In the genomic region with DNA sequence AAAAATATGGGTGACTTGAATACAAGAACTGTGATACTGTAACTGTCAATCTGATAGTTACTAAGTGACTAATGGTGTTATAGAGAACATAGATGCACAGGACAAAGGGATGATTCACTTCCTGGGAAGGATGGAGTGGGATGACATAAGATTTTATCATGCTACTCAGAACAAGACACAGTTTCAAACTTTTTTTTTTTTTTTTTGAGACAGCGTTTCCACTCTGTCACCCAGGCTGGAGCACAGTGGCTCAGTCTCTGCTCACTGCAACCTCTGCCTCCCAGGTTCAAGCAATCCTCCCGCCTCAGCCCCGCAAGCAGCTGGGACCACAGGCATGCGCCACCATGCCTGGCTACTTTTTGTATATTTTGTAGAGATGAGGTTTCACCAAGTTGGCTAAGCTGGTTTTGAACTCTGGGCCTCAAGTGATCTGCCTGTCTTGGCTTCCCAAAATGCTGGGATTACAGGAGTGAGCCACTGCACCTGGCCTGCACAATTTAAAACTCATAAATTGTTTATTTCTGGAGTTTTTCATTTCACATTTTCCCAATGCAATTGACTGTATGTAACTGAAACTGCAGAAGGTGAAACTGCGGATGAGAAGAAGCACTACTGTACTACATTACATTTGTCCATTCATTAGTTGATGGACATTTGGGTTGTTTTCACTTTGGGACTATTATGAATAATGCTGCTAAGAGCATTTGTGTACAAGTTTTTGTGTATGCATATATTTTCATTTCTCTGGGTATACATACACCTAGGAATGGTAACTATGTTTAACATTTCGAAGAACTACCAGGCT, we compare ENCODE assay signal across 10 cellular contexts. TPM values are rescaled to one million over a fixed set of nuclear protein-coding genes. Genes with fewer than 3 reads are reported as not detected.
A peak's percentile ranks its signal among the peaks of the same experiment; 100 is the strongest.
DNase-seq lines count a peak whose midpoint lies in the region; ATAC-seq, FAIRE-seq and TF ChIP-seq lines count a peak whose summit lies in the region.
"Had no signal": no experiment of that assay in that cellular context is flagged by ENCODE, and none has a peak within 500 bp of the region (broad histone marks: within the 10 kb centered on the region; RNA-seq: fewer than 3 reads in every experiment).

No MANE protein-coding gene starts in this region.

- H3K36me3 Mint-ChIP-seq in activated naive CD4-positive, alpha-beta T cell treated with anti-CD3 and anti-CD28 coated beads, Interleukin-2, amount 50 U/mL, for 24 hours, result no peaks in the 10 kb centered on the region

- peaks cover 58% of the 10 kb centered on the region for H3K4me1 Mint-ChIP-seq in activated naive CD4-positive, alpha-beta T cell treated with anti-CD3 and anti-CD28 coated beads, Interleukin-2, amount 50 U/mL, for 24 hours

- H3K27me3 Mint-ChIP-seq in activated naive CD4-positive, alpha-beta T cell treated with anti-CD3 and anti-CD28 coated beads, Interleukin-2, amount 50 U/mL, for 24 hours, result no peaks in the 10 kb centered on the region

- intact Hi-C loops in left ventricle myocardium inferior (cut with micrococcal nuclease), result no loop called here

- DNase-seq in BE2C (peak; percentile 50), NT2/D1 (ENCODE audit: low read depth, low spot score) (no peak), myocyte (ENCODE audit: low read depth) (peak; percentile 20), frontal cortex (ENCODE audit: low spot score in 2 of 2) (no peak), left ventricle myocardium inferior (no peak), NCI-H1436 (lab: John Stamatoyannopoulos, UW) (no peak)
- DNase-seq: NCI-H1105, right cardiac atrium had no signal

- H3K36me3 ChIP-seq in BE2C, result no peaks in the 10 kb centered on the region
- no peaks in the 10 kb centered on the region for H3K36me3 ChIP-seq in NT2/D1 (ENCODE audit: insufficient read depth, insufficient read length, low read length)
- H3K36me3 ChIP-seq in left ventricle myocardium inferior, result no peaks in the 10 kb centered on the region

- H3K27ac Mint-ChIP-seq in activated naive CD4-positive, alpha-beta T cell treated with anti-CD3 and anti-CD28 coated beads, Interleukin-2, amount 50 U/mL, for 24 hours, result peak overlapping the region; percentile 70

- H3K4me3 ChIP-seq in BE2C (ENCODE audit: low read depth, low read length), result no peak overlapping the region
- no peak overlapping the region for H3K4me3 ChIP-seq in NT2/D1 (ENCODE audit: insufficient read length, low read depth)
- no peak overlapping the region for H3K4me3 ChIP-seq in left ventricle myocardium inferior

- H3K4me1 ChIP-seq in BE2C (peaks cover 26% of the 10 kb centered on the region), NT2/D1 (ENCODE audit: insufficient read depth, insufficient read length) (peaks cover 8% of the 10 kb centered on the region), left ventricle myocardium inferior (peaks cover 4% of the 10 kb centered on the region)

- no peak for FAIRE-seq in frontal cortex (lab: Jason Lieb, UNC)

- H3K9me3 ChIP-seq in BE2C, result no peaks in the 10 kb centered on the region
- H3K9me3 ChIP-seq in NT2/D1 (ENCODE audit: insufficient read depth, low read length), result no peaks in the 10 kb centered on the region
- H3K9me3 ChIP-seq in left ventricle myocardium inferior (replicated peaks), result no peaks in the 10 kb centered on the region

- H3K9me3 Mint-ChIP-seq in activated naive CD4-positive, alpha-beta T cell treated with anti-CD3 and anti-CD28 coated beads, Interleukin-2, amount 50 U/mL, for 24 hours, result no peaks in the 10 kb centered on the region

- H3K27ac ChIP-seq in left ventricle myocardium inferior (replicated peaks), result no peak overlapping the region

- no peaks in the 10 kb centered on the region for H3K27me3 ChIP-seq in BE2C
- H3K27me3 ChIP-seq in NT2/D1 (ENCODE audit: insufficient read depth, insufficient read length), result no peaks in the 10 kb centered on the region
- H3K27me3 ChIP-seq in left ventricle myocardium inferior (ENCODE audit: low read depth), result no peaks in the 10 kb centered on the region

- no peak for ATAC-seq in GM18520 (IDR thresholded peaks at IDR 0.05; ENCODE audit: unreplicated experiment)

- TF ChIP-seq CTCF in BE2C (IDR thresholded peaks at IDR 0.05; ENCODE audit: low read depth, low read length), result no peak
- no peak for TF ChIP-seq CTCF in left ventricle myocardium inferior (IDR thresholded peaks at IDR 0.05; ENCODE audit: borderline replicate concordance)

- peak overlapping the region; percentile 12 for H3K9ac ChIP-seq in NT2/D1 (ENCODE audit: insufficient read length, low read depth)

- peak overlapping the region; percentile 56 for H3K4me3 Mint-ChIP-seq in activated naive CD4-positive, alpha-beta T cell treated with anti-CD3 and anti-CD28 coated beads, Interleukin-2, amount 50 U/mL, for 24 hours

RNA-seq across cellular contexts. Expression of a gene that starts 40.6 kb away (rescaled TPM):
- polyA plus RNA-seq in BE2C (2012; ENCODE audit: insufficient read depth, insufficient read length, low read depth), result 0.09 TPM
- total RNA-seq in myocyte (not detected in 2 replicates), frontal cortex (not detected), left ventricle myocardium inferior (0.69 TPM)
- polyA plus RNA-seq in myocyte (2012), result not detected

RNA-seq across cellular contexts. Expression of a gene that starts 47.2 kb away (rescaled TPM):
- 38.7 TPM for polyA plus RNA-seq in BE2C (2012; ENCODE audit: insufficient read depth, insufficient read length, low read depth)
- total RNA-seq in myocyte (2.8 and 11.1 TPM in 2 replicates), frontal cortex (33.8 TPM), left ventricle myocardium inferior (84.3 TPM)
- 3.0 TPM for polyA plus RNA-seq in myocyte (2012)

Comparison
In these comparisons a context has a peak if more than half of its experiments do, and no peak if none do; other contexts are left out.
1. DNase-seq: peak in BE2C (single experiment) and myocyte (single experiment); none in NT2/D1 (single experiment), frontal cortex (0 of 2), left ventricle myocardium inferior (single experiment) and NCI-H1436 (single experiment).